In genomic region chr2:66869076-66869475, GRCh38 we compare ENCODE assay signal across 14 cellular contexts.
A peak's percentile ranks its signal among the peaks of the same experiment; 100 is the strongest.
DNase-seq lines count a peak whose midpoint lies in the region; ATAC-seq and TF ChIP-seq lines count a peak whose summit lies in the region.
"Had no signal": no experiment of that assay in that cellular context is flagged by ENCODE, and none has a peak within 500 bp of the region (broad histone marks: within the 10 kb centered on the region; RNA-seq: fewer than 3 reads in every experiment).

No MANE protein-coding gene starts in this region.

- POLR2A ChIA-PET in AG04450 (lab: Yijun Ruan, JAX): no interaction called here

- H3K36me3 ChIP-seq in RWPE2 (ENCODE audit: low read depth): no peaks in the 10 kb centered on the region
- no peaks in the 10 kb centered on the region for H3K36me3 ChIP-seq in effector memory CD4-positive, alpha-beta T cell (ENCODE audit: control insufficient read depth, insufficient read depth, low read length)
- H3K36me3 ChIP-seq: pancreas had no signal

- H3K4me1 ChIP-seq in RWPE2 (ENCODE audit: insufficient read depth, poor library complexity, severe bottlenecking): peaks cover 27% of the 10 kb centered on the region
- H3K4me1 ChIP-seq in effector memory CD4-positive, alpha-beta T cell (ENCODE audit: control insufficient read depth, insufficient read depth, low read length, poor library complexity, severe bottlenecking): no peaks in the 10 kb centered on the region

- H3K27ac ChIP-seq in AG04450 (ENCODE audit: low read depth, low read length): peak overlapping the region; percentile 34
- H3K27ac ChIP-seq in RWPE2 (ENCODE audit: poor library complexity, severe bottlenecking): peak overlapping the region; percentile 65
- no peak overlapping the region for H3K27ac ChIP-seq in effector memory CD4-positive, alpha-beta T cell (ENCODE audit: insufficient read depth, low read length, poor library complexity, severe bottlenecking)
- H3K27ac ChIP-seq: pancreas had no signal

- H3K27me3 ChIP-seq in AG04450 (ENCODE audit: control insufficient read depth, insufficient read depth, low read length) (no peaks in the 10 kb centered on the region), RWPE2 (ENCODE audit: insufficient read depth, poor library complexity, severe bottlenecking) (no peaks in the 10 kb centered on the region)
- no peaks in the 10 kb centered on the region for H3K27me3 ChIP-seq in effector memory CD4-positive, alpha-beta T cell (replicated peaks; ENCODE audit: control insufficient read depth, insufficient read depth, low read length, poor library complexity, severe bottlenecking)
- H3K27me3 ChIP-seq: pancreas had no signal

- no peak for TF ChIP-seq CTCF in AG04450 (IDR thresholded peaks at IDR 0.05; ENCODE audit: low read depth, low read length)
- no peak for TF ChIP-seq CTCF in RWPE2 (IDR thresholded peaks at IDR 0.05; ENCODE audit: poor library complexity, severe bottlenecking)
- TF ChIP-seq CTCF in fibroblast of villous mesenchyme (IDR thresholded peaks at IDR 0.05; ENCODE audit: insufficient read depth, low read depth, low read length): no peak
- TF ChIP-seq CTCF in GM20000 (IDR thresholded peaks at IDR 0.05; ENCODE audit: extremely low read depth, missing control alignments): no peak

- peak; percentile 97 for ATAC-seq in RWPE2 (ENCODE audit: low read depth)
- no peak for ATAC-seq in HG03045 (IDR thresholded peaks at IDR 0.05; ENCODE audit: unreplicated experiment)
- ATAC-seq: activated T-cell treated with anti-CD3 and anti-CD28 coated beads, Interleukin-2, amount 50 U/mL, for 72 hours; pancreas had no signal

- CTCF ChIA-PET in AG04450 (lab: Charles Lee): interaction anchor here (0.5 kb wide), 1 partner anchor 130 kb away, joined by 4 read pairs; no protein-coding TSS in a partner anchor

- H3K9me3 ChIP-seq in AG04450 (ENCODE audit: control insufficient read depth, insufficient read depth, low read length): no peaks in the 10 kb centered on the region
- H3K9me3 ChIP-seq in RWPE2 (ENCODE audit: severe bottlenecking): no peaks in the 10 kb centered on the region
- no peaks in the 10 kb centered on the region for H3K9me3 ChIP-seq in effector memory CD4-positive, alpha-beta T cell (ENCODE audit: control insufficient read depth, low read length)
- H3K9me3 ChIP-seq: pancreas had no signal

- DNase-seq in AG04450 (ENCODE audit: low read depth, low spot score) (no peak), HPDE6-E6E7 (ENCODE audit: extremely low spot score) (peak; percentile 21), RWPE2 (ENCODE audit: low spot score) (no peak), fibroblast of villous mesenchyme (ENCODE audit: low read depth) (peak; percentile 74), GM20000 (ENCODE audit: low spot score) (no peak)
- DNase-seq in effector memory CD4-positive, alpha-beta T cell: no peak
- no peak for DNase-seq in central memory CD4-positive, alpha-beta T cell
- DNase-seq: activated CD4-positive, alpha-beta T cell treated with anti-CD3 and anti-CD28 coated beads, Interleukin-2, amount 50 U/mL, for 1 hour; activated T-cell treated with anti-CD3 and anti-CD28 coated beads, Interleukin-2, amount 50 U/mL, for 72 hours; aorta; NCI-H1092 treated with DMSO at 0.1 percent for 48 hours; NCI-H2227 treated with DMSO at 0.1 percent for 48 hours; pancreas had no signal

- H3K4me3 ChIP-seq in AG04450 (ENCODE audit: low read depth, low read length) (no peak overlapping the region), RWPE2 (ENCODE audit: severe bottlenecking) (no peak overlapping the region), fibroblast of villous mesenchyme (ENCODE audit: low read depth, low read length) (no peak overlapping the region)
- no peak overlapping the region for H3K4me3 ChIP-seq in effector memory CD4-positive, alpha-beta T cell (ENCODE audit: insufficient read depth, low read depth, low read length, poor library complexity, severe bottlenecking)
- H3K4me3 ChIP-seq: pancreas had no signal

Comparison
In these comparisons a context has a peak if more than half of its experiments do, and no peak if none do; other contexts are left out.
1. DNase-seq: peak in HPDE6-E6E7 (single experiment) and fibroblast of villous mesenchyme (single experiment); none in AG04450 (single experiment), RWPE2 (single experiment), effector memory CD4-positive, alpha-beta T cell (0 of 3), GM20000 (single experiment) and central memory CD4-positive, alpha-beta T cell (single experiment).